15 cellular contexts compared by ENCODE assay signal in genomic region chr12:92075425-92075891, GRCh38.
DNase-seq lines count a peak whose midpoint lies in the region; ATAC-seq and TF ChIP-seq lines count a peak whose summit lies in the region.
"Had no signal": no experiment of that assay in that cellular context is flagged by ENCODE, and none has a peak within 500 bp of the region (broad histone marks: within the 10 kb centered on the region; RNA-seq: fewer than 3 reads in every experiment).

No MANE protein-coding gene starts in this region.

- H3K9me3 ChIP-seq in OCI-LY3 (ENCODE audit: insufficient read depth, low read length) (no peaks in the 10 kb centered on the region), neutrophil (no peaks in the 10 kb centered on the region)
- H3K9me3 ChIP-seq: tibial nerve had no signal

- peaks cover 69% of the 10 kb centered on the region for H3K4me1 ChIP-seq in OCI-LY3 (ENCODE audit: low read length)
- peaks cover 65 to 69% of the 10 kb centered on the region in 2 experiments for H3K4me1 ChIP-seq in neutrophil (ENCODE audit: control insufficient read depth in 1 of 2, insufficient read depth in 1 of 2, low read depth in 1 of 2, low read length in 1 of 2)

- peak overlapping the region; percentile 74 for H3K4me2 ChIP-seq in OCI-LY3 (ENCODE audit: low read length)

- intact Hi-C loops in activated T-helper 2 cell treated with anti-CD3 and anti-CD28 coated beads, Interferon-gamma antibody, Interleukin-2, Interleukin-4, amounts not matched to agents 10 μg/mL and 5 μg/mL and 100 μg/mL, durations not matched to agents 14 hours and 24 hours and 36 hours (cut with micrococcal nuclease): loop anchor here (5.0 kb wide), 3 partner anchors 43 to 298 kb away; no protein-coding TSS in a partner anchor

- H3K9ac ChIP-seq in OCI-LY3 (ENCODE audit: low read length): peak overlapping the region; percentile 55

- H3K27me3 ChIP-seq in OCI-LY3 (ENCODE audit: low read depth, low read length) (no peaks in the 10 kb centered on the region), neutrophil (no peaks in the 10 kb centered on the region)
- H3K27me3 ChIP-seq: tibial nerve had no signal

- peaks cover 37% of the 10 kb centered on the region for H3K79me2 ChIP-seq in OCI-LY3 (ENCODE audit: low read length)

- H3K9me3 Mint-ChIP-seq in activated T-helper 2 cell treated with anti-CD3 and anti-CD28 coated beads, Interferon-gamma antibody, Interleukin-2, Interleukin-4, amounts not matched to agents 10 μg/mL and 5 μg/mL and 100 μg/mL, durations not matched to agents 14 hours and 24 hours and 36 hours: peaks cover 14% of the 10 kb centered on the region
- H3K9me3 Mint-ChIP-seq: central memory CD8-positive, alpha-beta T cell had no signal

- ATAC-seq in GM21717 (IDR thresholded peaks at IDR 0.05; ENCODE audit: unreplicated experiment) (no peak), GM21528 (IDR thresholded peaks at IDR 0.05; ENCODE audit: low FRiP score, unreplicated experiment) (no peak)
- ATAC-seq: HepG2 had no signal

- TF ChIP-seq CTCF in OCI-LY3 (IDR thresholded peaks at IDR 0.05; ENCODE audit: low read depth, low read length) (no peak), fibroblast of the aortic adventitia (IDR thresholded peaks at IDR 0.05; ENCODE audit: insufficient read depth, low read length) (no peak), neutrophil (IDR thresholded peaks at IDR 0.05) (no peak), coronary artery (IDR thresholded peaks at IDR 0.05) (no peak)

- peaks cover 46% of the 10 kb centered on the region for H3K4me1 Mint-ChIP-seq in activated T-helper 2 cell treated with anti-CD3 and anti-CD28 coated beads, Interferon-gamma antibody, Interleukin-2, Interleukin-4, amounts not matched to agents 10 μg/mL and 5 μg/mL and 100 μg/mL, durations not matched to agents 14 hours and 24 hours and 36 hours (ENCODE audit: low read depth)

- no peaks in the 10 kb centered on the region for H4K20me1 ChIP-seq in OCI-LY3 (ENCODE audit: insufficient read depth, low read length)

- H3K4me3 ChIP-seq in OCI-LY3 (ENCODE audit: low read length) (peak overlapping the region; percentile 42), fibroblast of the aortic adventitia (ENCODE audit: low read depth, low read length) (no peak overlapping the region), neutrophil (ENCODE audit: low read depth in 1 of 2, low read length in 1 of 2) (no peak overlapping the region), coronary artery (no peak overlapping the region)
- H3K4me3 ChIP-seq: tibial nerve had no signal

- no peaks in the 10 kb centered on the region for H3K27me3 Mint-ChIP-seq in activated T-helper 2 cell treated with anti-CD3 and anti-CD28 coated beads, Interferon-gamma antibody, Interleukin-2, Interleukin-4, amounts not matched to agents 10 μg/mL and 5 μg/mL and 100 μg/mL, durations not matched to agents 14 hours and 24 hours and 36 hours (ENCODE audit: low read depth)
- H3K27me3 Mint-ChIP-seq: central memory CD8-positive, alpha-beta T cell had no signal

- H3K36me3 Mint-ChIP-seq in activated T-helper 2 cell treated with anti-CD3 and anti-CD28 coated beads, Interferon-gamma antibody, Interleukin-2, Interleukin-4, amounts not matched to agents 10 μg/mL and 5 μg/mL and 100 μg/mL, durations not matched to agents 14 hours and 24 hours and 36 hours (ENCODE audit: low read depth): peaks cover 14% of the 10 kb centered on the region

- peaks cover 7% of the 10 kb centered on the region for H3K36me3 ChIP-seq in OCI-LY3 (replicated peaks; ENCODE audit: low read depth, low read length)
- no peaks in the 10 kb centered on the region for H3K36me3 ChIP-seq in neutrophil
- H3K36me3 ChIP-seq: tibial nerve had no signal

- H2AFZ ChIP-seq in OCI-LY3 (ENCODE audit: low read depth, low read length): peak overlapping the region; percentile 34; the same call in 1 of the 2 replicates

- H3K27ac ChIP-seq in OCI-LY3 (ENCODE audit: low read length) (peak overlapping the region; percentile 73), neutrophil (peak overlapping the region; percentile 50), coronary artery (no peak overlapping the region)
- H3K27ac ChIP-seq: tibial nerve had no signal

- no peak overlapping the region for H3K27ac Mint-ChIP-seq in activated T-helper 2 cell treated with anti-CD3 and anti-CD28 coated beads, Interferon-gamma antibody, Interleukin-2, Interleukin-4, amounts not matched to agents 10 μg/mL and 5 μg/mL and 100 μg/mL, durations not matched to agents 14 hours and 24 hours and 36 hours
- H3K27ac Mint-ChIP-seq: T-helper 2 cell treated with Interferon-gamma antibody and Interleukin-4, amounts not matched to agents 5 μg/mL and 100 μg/mL, for 36 hours had no signal

- no peak overlapping the region for H3K4me3 Mint-ChIP-seq in activated T-helper 2 cell treated with anti-CD3 and anti-CD28 coated beads, Interferon-gamma antibody, Interleukin-2, Interleukin-4, amounts not matched to agents 10 μg/mL and 5 μg/mL and 100 μg/mL, durations not matched to agents 14 hours and 24 hours and 36 hours (ENCODE audit: low read depth)
- H3K4me3 Mint-ChIP-seq: central memory CD8-positive, alpha-beta T cell; T-helper 2 cell treated with Interferon-gamma antibody and Interleukin-4, amounts not matched to agents 5 μg/mL and 100 μg/mL, for 36 hours had no signal

- peak; percentile 42 for DNase-seq in GF-D8 (lab: John Stamatoyannopoulos, UW)
- peak; percentile 55 for DNase-seq in fibroblast of the aortic adventitia (ENCODE audit: low read depth)
- no peak for DNase-seq in activated T-helper 2 cell treated with anti-CD3 and anti-CD28 coated beads, Interferon-gamma antibody, Interleukin-2, Interleukin-4, amounts not matched to agents 10 μg/mL and 5 μg/mL and 100 μg/mL, durations not matched to agents 14 hours and 24 hours and 36 hours (ENCODE audit: low spot score)
- no peak for DNase-seq in coronary artery (ENCODE audit: low spot score)
- DNase-seq: DMS153, NCI-H748 treated with DMSO at 0.1 percent for 48 hours, nucleus accumbens had no signal

Comparison
In these comparisons a context has a peak if more than half of its experiments do, and no peak if none do; other contexts are left out.
1. DNase-seq: peak in GF-D8 (single experiment) and fibroblast of the aortic adventitia (single experiment); none in activated T-helper 2 cell treated with anti-CD3 and anti-CD28 coated beads, Interferon-gamma antibody, Interleukin-2, Interleukin-4, amounts not matched to agents 10 μg/mL and 5 μg/mL and 100 μg/mL, durations not matched to agents 14 hours and 24 hours and 36 hours (single experiment) and coronary artery (single experiment).
2. H3K27ac ChIP-seq: peak in OCI-LY3 (single experiment) and neutrophil (single experiment); none in coronary artery (0 of 2).